Comparison of ENCODE assay signal across 15 cellular contexts in the genomic region with DNA sequence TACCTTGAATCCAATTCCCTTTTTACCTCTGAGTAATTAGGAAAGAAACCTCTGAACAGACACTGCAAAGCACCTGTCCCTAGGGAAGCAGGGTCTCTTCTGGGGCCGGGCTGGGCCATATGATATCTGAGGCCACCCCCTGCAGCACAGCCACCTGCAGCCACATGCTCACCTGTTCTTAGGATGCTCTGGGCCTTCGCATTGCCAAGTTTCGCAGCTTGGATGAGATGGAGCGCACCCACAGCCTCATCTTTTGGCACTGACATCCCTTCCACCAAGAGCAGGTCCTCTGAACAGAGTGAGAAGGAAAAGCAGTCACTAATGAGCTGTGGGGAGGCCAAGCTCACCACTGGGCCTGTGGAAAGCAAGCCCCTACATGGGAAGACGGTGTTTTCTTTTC. TPM values are rescaled to one million over a fixed set of nuclear protein-coding genes. Genes with fewer than 3 reads are reported as not detected.
DNase-seq lines count a peak whose midpoint lies in the region; ATAC-seq and TF ChIP-seq lines count a peak whose summit lies in the region.
"Had no signal": no experiment of that assay in that cellular context is flagged by ENCODE, and none has a peak within 500 bp of the region (broad histone marks: within the 10 kb centered on the region; RNA-seq: fewer than 3 reads in every experiment).

No MANE protein-coding gene starts in this region.

- H3K4me1 ChIP-seq in CD8-positive, alpha-beta T cell (ENCODE audit: insufficient read depth, low read length): peaks cover 14% of the 10 kb centered on the region
- H3K4me1 ChIP-seq in gastrocnemius medialis: peaks cover 24 to 30% of the 10 kb centered on the region in 2 donors
- H3K4me1 ChIP-seq: BE2C had no signal

- peaks cover 81% of the 10 kb centered on the region for H3K36me3 Mint-ChIP-seq in CD8-positive, alpha-beta T cell
- H3K36me3 Mint-ChIP-seq in activated CD4-positive, alpha-beta memory T cell treated with anti-CD3 and anti-CD28 coated beads for 36 hours: peaks cover 42% of the 10 kb centered on the region
- peaks cover 17 to 34% (median 24%) of the 10 kb centered on the region in 3 donors for H3K36me3 Mint-ChIP-seq in immature natural killer cell

- H3K9me3 ChIP-seq in CD8-positive, alpha-beta T cell (ENCODE audit: low read length): no peaks in the 10 kb centered on the region
- H3K9me3 ChIP-seq in MG63 (peaks cover 8% of the 10 kb centered on the region), gastrocnemius medialis (no peaks in the 10 kb centered on the region)
- H3K9me3 ChIP-seq: BE2C had no signal

- DNase-seq in CD8-positive, alpha-beta T cell: no peak
- DNase-seq in NCI-H1105 treated with DMSO at 0.1 percent for 48 hours (lab: John Stamatoyannopoulos, UW) (peak; percentile 87), immature natural killer cell (no peak), SHP77 treated with DMSO at 0.1 percent for 48 hours (lab: John Stamatoyannopoulos, UW) (no peak), MG63 (no peak), gastrocnemius medialis (no peak)
- no peak for DNase-seq in activated CD4-positive, alpha-beta memory T cell treated with anti-CD3 and anti-CD28 coated beads for 36 hours
- no peak for DNase-seq in stimulated activated naive CD4-positive, alpha-beta T cell treated with Interleukin-2 at 50 U/mL for 16 hours (lab: John Stamatoyannopoulos, UW)
- DNase-seq: amniotic stem cell, BE2C, mesendoderm, NCI-H2227 treated with DMSO at 0.1 percent for 48 hours had no signal

- peaks cover 6% of the 10 kb centered on the region for H3K9me3 Mint-ChIP-seq in CD8-positive, alpha-beta T cell
- no peaks in the 10 kb centered on the region for H3K9me3 Mint-ChIP-seq in activated CD4-positive, alpha-beta memory T cell treated with anti-CD3 and anti-CD28 coated beads for 36 hours
- no peaks in the 10 kb centered on the region for H3K9me3 Mint-ChIP-seq in immature natural killer cell
- H3K9me3 Mint-ChIP-seq: GM23338 had no signal

- H3K27ac ChIP-seq in CD8-positive, alpha-beta T cell (ENCODE audit: low read depth, low read length): no peak overlapping the region
- H3K27ac ChIP-seq in gastrocnemius medialis: peak overlapping the region in 1 of 4 donors; percentile 38
- H3K27ac ChIP-seq: epithelial cell of prostate had no signal

- in situ Hi-C loops in gastrocnemius medialis (cut with MboI; ENCODE audit: low sequenced_read_pairs in 4 of 4): no loop called here

- H3K4me3 ChIP-seq in CD8-positive, alpha-beta T cell (ENCODE audit: low read depth, low read length): no peak overlapping the region
- H3K4me3 ChIP-seq in MG63: no peak overlapping the region
- H3K4me3 ChIP-seq in gastrocnemius medialis: no peak overlapping the region
- H3K4me3 ChIP-seq: GM23338 had no signal

- CTCF ChIA-PET in CD8-positive, alpha-beta T cell (lab: Charles Lee): interaction anchor here (0.6 to 1.0 kb wide), 2 partner anchors 51 to 88 kb away, joined by 3 to 4 read pairs; no protein-coding TSS in a partner anchor
- CTCF ChIA-PET in activated CD4-positive, alpha-beta memory T cell treated with anti-CD3 and anti-CD28 coated beads for 36 hours (lab: Charles Lee): interaction anchor here (1.4 kb wide), 1 partner anchor 28 kb away, joined by 5 read pairs; no protein-coding TSS in a partner anchor

- intact Hi-C loops in CD8-positive, alpha-beta T cell (cut with DNase I, micrococcal nuclease): no loop called here
- intact Hi-C loops in activated CD4-positive, alpha-beta memory T cell treated with anti-CD3 and anti-CD28 coated beads for 36 hours (cut with micrococcal nuclease): no loop called here
- intact Hi-C loops in gastrocnemius medialis (cut with DNase I; ENCODE audit: low total_unique reads): no loop called here

- peaks cover 39% of the 10 kb centered on the region for H3K4me1 Mint-ChIP-seq in CD8-positive, alpha-beta T cell (ENCODE audit: low read depth)
- H3K4me1 Mint-ChIP-seq in activated CD4-positive, alpha-beta memory T cell treated with anti-CD3 and anti-CD28 coated beads for 36 hours (ENCODE audit: low read depth): peaks cover 39% of the 10 kb centered on the region
- H3K4me1 Mint-ChIP-seq in immature natural killer cell: peaks cover 39 to 57% of the 10 kb centered on the region in 2 donors
- H3K4me1 Mint-ChIP-seq: GM23338 had no signal

- H3K27me3 Mint-ChIP-seq in CD8-positive, alpha-beta T cell (ENCODE audit: low read depth): no peaks in the 10 kb centered on the region
- H3K27me3 Mint-ChIP-seq in activated CD4-positive, alpha-beta memory T cell treated with anti-CD3 and anti-CD28 coated beads for 36 hours: no peaks in the 10 kb centered on the region
- peaks cover 0 to 2% (median 0%) of the 10 kb centered on the region in 3 donors for H3K27me3 Mint-ChIP-seq in immature natural killer cell (ENCODE audit: low read depth in 3 of 3)

- H3K27me3 ChIP-seq in CD8-positive, alpha-beta T cell (ENCODE audit: insufficient read depth, low read length): no peaks in the 10 kb centered on the region
- H3K27me3 ChIP-seq in MG63: no peaks in the 10 kb centered on the region
- no peaks in the 10 kb centered on the region for H3K27me3 ChIP-seq in gastrocnemius medialis
- H3K27me3 ChIP-seq: BE2C had no signal

- H3K36me3 ChIP-seq in CD8-positive, alpha-beta T cell (ENCODE audit: insufficient read depth, low read length): peaks cover 29% of the 10 kb centered on the region
- H3K36me3 ChIP-seq in MG63 (peaks cover 96% of the 10 kb centered on the region), gastrocnemius medialis (peaks cover 0 to 56% of the 10 kb centered on the region in 2 donors)

- no peak for ATAC-seq in CD8-positive, alpha-beta T cell
- ATAC-seq in gastrocnemius medialis: no peak
- ATAC-seq: GM23338 had no signal

- H3K27ac Mint-ChIP-seq in CD8-positive, alpha-beta T cell: peak overlapping the region; percentile 64
- H3K27ac Mint-ChIP-seq in activated CD4-positive, alpha-beta memory T cell treated with anti-CD3 and anti-CD28 coated beads for 36 hours: peak overlapping the region; percentile 77
- peak overlapping the region; percentile 13 to 82 (median 52) for H3K27ac Mint-ChIP-seq in immature natural killer cell
- H3K27ac Mint-ChIP-seq: GM23338 had no signal

- no peak for TF ChIP-seq CTCF in CD8-positive, alpha-beta T cell (IDR thresholded peaks at IDR 0.05)
- no peak for TF ChIP-seq CTCF in gastrocnemius medialis (IDR thresholded peaks at IDR 0.05 in 4 of 5, conservative IDR thresholded peaks at IDR 0.05 in 1 of 5)

- no peak overlapping the region for H3K4me3 Mint-ChIP-seq in CD8-positive, alpha-beta T cell
- H3K4me3 Mint-ChIP-seq in activated CD4-positive, alpha-beta memory T cell treated with anti-CD3 and anti-CD28 coated beads for 36 hours: no peak overlapping the region
- no peak overlapping the region for H3K4me3 Mint-ChIP-seq in immature natural killer cell
- H3K4me3 Mint-ChIP-seq: GM23338 had no signal

- POLR2A ChIA-PET in CD8-positive, alpha-beta T cell (lab: Charles Lee): no interaction called here
- POLR2A ChIA-PET in activated CD4-positive, alpha-beta memory T cell treated with anti-CD3 and anti-CD28 coated beads for 36 hours (lab: Charles Lee): interaction anchor here (0.7 to 0.8 kb wide), 2 partner anchors 11 to 362 kb away, joined by 3 read pairs; no protein-coding TSS in a partner anchor

- TF ChIP-seq POLR2A in gastrocnemius medialis (IDR thresholded peaks at IDR 0.05): no peak

RNA-seq across cellular contexts. Expression of a gene that starts 27.3 kb away (rescaled TPM):
- 10 to 100 TPM; 39.1 to 39.6 TPM for total RNA-seq in CD8-positive, alpha-beta T cell
- total RNA-seq in activated CD4-positive, alpha-beta memory T cell treated with anti-CD3 and anti-CD28 coated beads for 36 hours: 100 to 1,000 TPM; 139 to 144 TPM
- polyA plus RNA-seq in immature natural killer cell: 100 to 1,000 TPM in 1 of 3 donors, 10 to 100 TPM in 2; 62.2 to 121 (median 89.0) TPM
- total RNA-seq in MG63 (2014; rRNA removed; shearing (Covaris generic); ENCODE audit: low replicate concordance): 1,843 and 1,874 TPM in 2 replicates
- total RNA-seq in gastrocnemius medialis: 10 to 100 TPM; 48.4 to 86.7 (median 69.0) TPM

RNA-seq across cellular contexts. Expression of a gene that starts 40.2 kb away (rescaled TPM):
- total RNA-seq in CD8-positive, alpha-beta T cell: 10 to 100 TPM; 17.3 to 17.4 TPM
- total RNA-seq in activated CD4-positive, alpha-beta memory T cell treated with anti-CD3 and anti-CD28 coated beads for 36 hours: 10 to 100 TPM; 19.2 to 20.5 TPM
- polyA plus RNA-seq in immature natural killer cell: 1 to 10 TPM; 2.3 to 4.8 (median 4.3) TPM
- total RNA-seq in MG63 (2014; rRNA removed; shearing (Covaris generic); ENCODE audit: low replicate concordance): 27.0 and 34.0 TPM in 2 replicates
- 10 to 100 TPM; 11.0 to 18.5 (median 13.9) TPM for total RNA-seq in gastrocnemius medialis

RNA-seq across cellular contexts. Expression of a gene that starts 48.8 kb away (rescaled TPM):
- total RNA-seq in CD8-positive, alpha-beta T cell: under 1 TPM; 0.16 to 0.56 TPM
- not detected for total RNA-seq in activated CD4-positive, alpha-beta memory T cell treated with anti-CD3 and anti-CD28 coated beads for 36 hours
- polyA plus RNA-seq in immature natural killer cell: under 1 TPM in 1 of 3 donors, not detected in 2; 0.43 TPM
- total RNA-seq in MG63 (2014; rRNA removed; shearing (Covaris generic); ENCODE audit: low replicate concordance): 0.36 TPM in 1 of 2 replicates, not detected in the other
- not detected for total RNA-seq in gastrocnemius medialis
- total RNA-seq: SK-MEL-5 had no signal
- polyA plus RNA-seq: GM23338 had no signal

Comparison
In these comparisons a context has a peak if more than half of its experiments do, and no peak if none do; other contexts are left out.
1. RNA of a gene that starts 27.3 kb away (total RNA-seq): 1,843 to 1,874 TPM in MG63; 139 to 144 TPM in activated CD4-positive, alpha-beta memory T cell treated with anti-CD3 and anti-CD28 coated beads for 36 hours, 48.4 to 86.7 TPM in gastrocnemius medialis and 39.1 to 39.6 TPM in CD8-positive, alpha-beta T cell; every median in the first group is over 10 times any median in the second.
2. Peak in every context shown above with its lines, with median percentiles within 50 percentile points of each other: H3K27ac Mint-ChIP-seq.